In the genomic region with DNA sequence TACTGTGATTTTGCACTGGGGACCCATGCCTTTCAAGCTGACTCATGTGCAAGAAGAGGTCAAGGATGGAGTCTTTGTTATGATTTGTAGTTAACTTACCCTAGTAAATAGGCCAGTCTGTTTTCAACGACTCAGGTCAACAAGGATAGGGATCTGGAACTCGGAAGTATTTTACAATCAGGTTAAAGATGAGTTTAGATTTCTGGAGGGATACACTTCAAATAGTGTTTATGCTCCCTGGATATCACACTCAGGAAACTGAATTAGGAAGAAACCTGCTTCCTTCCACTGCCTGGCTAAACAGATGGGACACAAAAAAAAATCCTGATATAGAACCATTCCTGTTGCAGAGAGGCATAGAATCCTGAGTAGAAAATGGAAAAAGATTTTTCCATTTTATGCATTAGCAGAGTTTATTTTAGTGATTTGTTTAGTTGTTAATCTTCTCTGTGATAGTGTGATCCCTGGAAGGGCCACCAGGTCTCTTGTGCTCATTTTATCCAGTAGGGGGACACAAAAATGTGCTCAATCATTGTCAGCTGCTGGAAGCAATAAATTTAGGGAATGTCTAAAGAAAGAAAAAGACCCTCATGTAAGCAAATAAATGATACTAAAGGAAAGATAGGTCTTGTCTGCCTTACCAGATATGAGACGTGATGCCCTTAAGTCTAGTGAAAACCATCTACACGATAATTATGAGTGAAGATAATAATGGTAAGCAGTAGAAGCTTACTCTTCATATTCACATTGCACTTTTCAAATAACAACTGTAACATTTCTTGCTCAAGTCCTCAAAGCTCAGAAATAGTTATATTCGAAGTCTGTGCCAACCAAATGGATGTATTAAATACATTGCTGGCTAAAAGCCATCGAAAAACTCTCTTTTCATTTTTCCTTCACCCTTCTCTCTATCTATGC, we compare ENCODE assay signal across 8 cellular contexts.
A peak's percentile ranks its signal among the peaks of the same experiment; 100 is the strongest.
DNase-seq lines count a peak whose midpoint lies in the region; ATAC-seq and TF ChIP-seq lines count a peak whose summit lies in the region.

No MANE protein-coding gene starts in this region.

- 0 out of 2 replicates have a peak overlapping the region, but pooled peaks have one; percentile 43 for H3K4ac ChIP-seq in IMR-90 (ENCODE audit: low read depth, low read length)

- no peak overlapping the region for H2AK9ac ChIP-seq in IMR-90 (replicated peaks; ENCODE audit: low read depth, low read length, poor library complexity)

- H3K36me3 ChIP-seq in IMR-90 (ENCODE audit: control insufficient read depth, insufficient read depth, low read length) = no peaks in the 10 kb centered on the region

- peak overlapping the region; percentile 71; the same call in 1 of the 3 replicates for H2BK15ac ChIP-seq in IMR-90 (ENCODE audit: low read depth, low read length)

- H3K4me3 Mint-ChIP-seq in immature natural killer cell = peak overlapping the region in 2 of 5 donors; percentile 38 to 66

- H3K18ac ChIP-seq in IMR-90 (ENCODE audit: low read depth, low read length) = peak overlapping the region; percentile 56

- peak overlapping the region; percentile 48 for H2AFZ ChIP-seq in IMR-90 (replicated peaks; ENCODE audit: low read length, poor library complexity)

- dilution Hi-C loops in IMR-90 (cut with HindIII; ENCODE audit: low sequenced_read_pairs, unreplicated experiment) = no loop called here

- H3K36me3 Mint-ChIP-seq in immature natural killer cell = no peaks in the 10 kb centered on the region

- H4K8ac ChIP-seq in IMR-90 (ENCODE audit: low read depth in 2 of 2, low read length in 2 of 2) = peak overlapping the region in 1 of 2 experiments; percentile 17; a peak in 1 of 4 replicates

- H3K27ac ChIP-seq in IMR-90 (ENCODE audit: insufficient read depth, low read length) = no peak overlapping the region
- no peak overlapping the region for H3K27ac ChIP-seq in foreskin keratinocyte

- no peaks in the 10 kb centered on the region for H3K9me3 ChIP-seq in IMR-90 (ENCODE audit: control insufficient read depth, insufficient read depth, low read length)

- H3K4me1 ChIP-seq in IMR-90 (ENCODE audit: control insufficient read depth, insufficient read depth, low read length) (peaks cover 9% of the 10 kb centered on the region), foreskin keratinocyte (no peaks in the 10 kb centered on the region)

- peak overlapping the region; percentile 35; the same call in 1 of the 2 replicates for H2AK5ac ChIP-seq in IMR-90 (ENCODE audit: low read depth, low read length)

- no peaks in the 10 kb centered on the region for H3K9me3 Mint-ChIP-seq in immature natural killer cell

- no peaks in the 10 kb centered on the region for H3K27me3 ChIP-seq in IMR-90 (ENCODE audit: control insufficient read depth, insufficient read depth, low read length)
- no peaks in the 10 kb centered on the region for H3K27me3 ChIP-seq in foreskin keratinocyte

- BruUV-seq in IMR-90 (replicated peaks; lab: Mats Ljungman, UMichigan) = no TSS peak

- WGBS in IMR-90 (ENCODE audit: extremely low coverage in 2 of 2, insufficient read length in 1 of 2), 2 experiments = no CpG with 5 or more reads among the region's 6 CpGs

- H2BK120ac ChIP-seq in IMR-90 (ENCODE audit: low read depth, low read length) = 0 out of 2 replicates have a peak overlapping the region, but pooled peaks have one; percentile 26

- CTCF ChIA-PET in IMR-90 (lab: Yijun Ruan, JAX) = interaction anchor here (0.6 to 1.5 kb wide), 2 partner anchors 35 to 261 kb away, joined by 5 to 6 read pairs; no protein-coding TSS in a partner anchor

- peaks cover 0 to 2% (median 1%) of the 10 kb centered on the region in 3 donors for H3K27me3 Mint-ChIP-seq in immature natural killer cell (ENCODE audit: low read depth in 3 of 3)

- peak; percentile 24; the same call in 1 of the 2 replicates for TF ChIP-seq CTCF in IMR-90 (conservative IDR thresholded peaks at IDR 0.05; ENCODE audit: low read depth, low read length)
- peak; percentile 53 for TF ChIP-seq CTCF in foreskin keratinocyte (conservative IDR thresholded peaks at IDR 0.05)

- no peak overlapping the region; the same call in 1 of the 2 replicates for H3K4me2 ChIP-seq in IMR-90 (ENCODE audit: low read depth, low read length)

- H2BK5ac ChIP-seq in IMR-90 (ENCODE audit: low read depth, low read length, poor library complexity, severe bottlenecking) = no peak overlapping the region

- H3K14ac ChIP-seq in IMR-90 (replicated peaks; ENCODE audit: low read depth, low read length) = 0 out of 2 replicates have a peak overlapping the region, but pooled peaks have one; percentile 19

- POLR2A ChIA-PET in IMR-90 (lab: Charles Lee; ENCODE audit: unreplicated experiment) = interaction anchor here (0.6 kb wide), 1 partner anchor 13 kb away, joined by 17 read pairs; no protein-coding TSS in a partner anchor

- H3K56ac ChIP-seq in IMR-90 (ENCODE audit: extremely low read depth, insufficient read depth, low read length) = no peak overlapping the region

- no peak for TF ChIP-seq POLR2A in IMR-90 (IDR thresholded peaks at IDR 0.05; ENCODE audit: low read depth, low read length)

- intact Hi-C loops in IMR-90 (cut with micrococcal nuclease) = loop anchor here (10.0 kb wide), 1 partner anchor 241 kb away; no protein-coding TSS in a partner anchor

- H3K9me1 ChIP-seq in IMR-90 (ENCODE audit: insufficient read depth, low read length) = peaks cover 2% of the 10 kb centered on the region; the same call in 1 of the 2 replicates

- peaks cover 19% of the 10 kb centered on the region in 2 donors for H3K4me1 Mint-ChIP-seq in immature natural killer cell

- peak overlapping the region; percentile 52; the same call in 1 of the 2 replicates for H4K5ac ChIP-seq in IMR-90 (ENCODE audit: low read depth, low read length)

- TF ChIP-seq RAD21 in IMR-90 (IDR thresholded peaks at IDR 0.05; ENCODE audit: low read length) = no peak; the same call in 1 of the 2 replicates

- in situ Hi-C loops in IMR-90 (cut with MboI; ENCODE audit: low sequenced_read_pairs) = no loop called here

- no peak overlapping the region for H3K23ac ChIP-seq in IMR-90 (ENCODE audit: low read depth, low read length)

- H4K91ac ChIP-seq in IMR-90 (ENCODE audit: insufficient read depth, low read depth, low read length) = 0 out of 2 replicates have a peak overlapping the region, but pooled peaks have one; percentile 24

- H3K79me1 ChIP-seq in IMR-90 (ENCODE audit: low read depth in 1 of 2, low read length in 2 of 2) = no peaks in the 10 kb centered on the region

- H3K27ac Mint-ChIP-seq in immature natural killer cell = no peak overlapping the region

- no peaks in the 10 kb centered on the region for H4K20me1 ChIP-seq in IMR-90 (ENCODE audit: insufficient read depth, low read length)

- DNase-seq in AG20443 (ENCODE audit: low spot score) (peak; percentile 23), IMR-90 (no peak), SHP77 (lab: John Stamatoyannopoulos, UW) (peak; percentile 22 to 54), foreskin keratinocyte (no peak), retina (peak; percentile 36), T-helper 9 cell (no peak), immature natural killer cell (no peak), kidney glomerular epithelial cell (lab: John Stamatoyannopoulos, UW) (no peak)

- peak overlapping the region; percentile 75 for H2BK20ac ChIP-seq in IMR-90 (ENCODE audit: low read depth, low read length)

- ATAC-seq in IMR-90 (ENCODE audit: low read depth) (peak; percentile 27; the same call in 1 of the 2 replicates), foreskin keratinocyte (no peak)

- H3K4me3 ChIP-seq in IMR-90 (ENCODE audit: insufficient read depth, low read depth, low read length) = no peak overlapping the region

- no peak overlapping the region for H3K9ac ChIP-seq in IMR-90 (ENCODE audit: low read depth, low read length)

TF ChIP-seq in IMR-90, 13 proteins besides CTCF, POLR2A, EP300 and RAD21:
- TF ChIP-seq NFE2L2 (IDR thresholded peaks at IDR 0.05; ENCODE audit: low read depth, low read length) = no peak
- no peak for TF ChIP-seq RFX5 (IDR thresholded peaks at IDR 0.05; ENCODE audit: low read depth, low read length)
- TF ChIP-seq SMC3 (IDR thresholded peaks at IDR 0.05; ENCODE audit: low read depth, low read length) = no peak
- TF ChIP-seq CEBPB (IDR thresholded peaks at IDR 0.05; ENCODE audit: low read depth, low read length) = no peak
- no peak for TF ChIP-seq CHD1 (IDR thresholded peaks at IDR 0.05; ENCODE audit: low read depth, low read length)
- TF ChIP-seq RCOR1 (IDR thresholded peaks at IDR 0.05; ENCODE audit: insufficient replicate concordance, low read length) = no peak
- TF ChIP-seq FOS (IDR thresholded peaks at IDR 0.05; ENCODE audit: low read depth, low read length) = no peak
- no peak for TF ChIP-seq MAZ (IDR thresholded peaks at IDR 0.05; ENCODE audit: borderline replicate concordance, low read depth, low read length)
- TF ChIP-seq MXI1 (IDR thresholded peaks at IDR 0.05; ENCODE audit: borderline replicate concordance, low read depth, low read length) = no peak
- TF ChIP-seq, protein P1, sequence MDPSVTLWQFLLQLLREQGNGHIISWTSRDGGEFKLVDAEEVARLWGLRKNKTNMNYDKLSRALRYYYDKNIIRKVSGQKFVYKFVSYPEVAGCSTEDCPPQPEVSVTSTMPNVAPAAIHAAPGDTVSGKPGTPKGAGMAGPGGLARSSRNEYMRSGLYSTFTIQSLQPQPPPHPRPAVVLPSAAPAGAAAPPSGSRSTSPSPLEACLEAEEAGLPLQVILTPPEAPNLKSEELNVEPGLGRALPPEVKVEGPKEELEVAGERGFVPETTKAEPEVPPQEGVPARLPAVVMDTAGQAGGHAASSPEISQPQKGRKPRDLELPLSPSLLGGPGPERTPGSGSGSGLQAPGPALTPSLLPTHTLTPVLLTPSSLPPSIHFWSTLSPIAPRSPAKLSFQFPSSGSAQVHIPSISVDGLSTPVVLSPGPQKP (IDR thresholded peaks at IDR 0.05; ENCODE audit: borderline replicate concordance, low read depth, low read length) = no peak
- TF ChIP-seq, protein P2, sequence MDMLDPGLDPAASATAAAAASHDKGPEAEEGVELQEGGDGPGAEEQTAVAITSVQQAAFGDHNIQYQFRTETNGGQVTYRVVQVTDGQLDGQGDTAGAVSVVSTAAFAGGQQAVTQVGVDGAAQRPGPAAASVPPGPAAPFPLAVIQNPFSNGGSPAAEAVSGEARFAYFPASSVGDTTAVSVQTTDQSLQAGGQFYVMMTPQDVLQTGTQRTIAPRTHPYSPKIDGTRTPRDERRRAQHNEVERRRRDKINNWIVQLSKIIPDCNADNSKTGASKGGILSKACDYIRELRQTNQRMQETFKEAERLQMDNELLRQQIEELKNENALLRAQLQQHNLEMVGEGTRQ (IDR thresholded peaks at IDR 0.05; ENCODE audit: low read depth, low read length) = no peak
- TF ChIP-seq BHLHE40 (IDR thresholded peaks at IDR 0.05; ENCODE audit: low read depth, low read length) = no peak
- no peak for TF ChIP-seq MAFK (IDR thresholded peaks at IDR 0.05; ENCODE audit: low read depth, low read length)

Comparison
In these comparisons a context has a peak if more than half of its experiments do, and no peak if none do; other contexts are left out.
1. DNase-seq: peak in AG20443 (single experiment), SHP77 (2 of 2) and retina (single experiment); none in IMR-90 (single experiment), foreskin keratinocyte (0 of 2), T-helper 9 cell (single experiment), immature natural killer cell (0 of 3) and kidney glomerular epithelial cell (single experiment).